ENCODE assay signal across 25 cellular contexts in the genomic region with DNA sequence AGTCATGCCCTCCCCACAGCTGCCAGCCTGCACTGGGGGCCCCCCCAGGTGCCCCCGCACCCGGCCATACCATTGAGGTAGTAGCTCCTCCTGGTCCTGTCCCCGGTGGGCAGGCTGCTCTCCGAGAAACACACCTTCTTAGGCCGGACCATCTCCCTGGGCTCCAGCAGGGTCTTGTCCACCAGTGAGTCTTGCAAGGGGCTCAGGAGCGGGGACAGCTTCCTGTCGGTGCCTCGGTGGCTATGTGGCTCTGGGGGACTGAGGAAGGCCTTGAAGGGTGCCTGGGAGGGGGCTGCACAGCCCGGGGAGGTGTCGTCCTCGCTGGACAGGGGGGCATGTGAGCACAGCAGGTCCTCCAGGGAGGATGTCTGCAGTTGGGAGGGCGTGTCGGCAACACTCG. TPM values are rescaled to one million over a fixed set of nuclear protein-coding genes. Genes with fewer than 3 reads are reported as not detected.
A peak's percentile ranks its signal among the peaks of the same experiment; 100 is the strongest.
DNase-seq lines count a peak whose midpoint lies in the region; ATAC-seq and TF ChIP-seq lines count a peak whose summit lies in the region.
"Had no signal": no experiment of that assay in that cellular context is flagged by ENCODE, and none has a peak within 500 bp of the region (broad histone marks: within the 10 kb centered on the region; RNA-seq: fewer than 3 reads in every experiment).

No MANE protein-coding gene starts in this region.

- H3K4me1 ChIP-seq in right atrium auricular region: no peaks in the 10 kb centered on the region
- no peaks in the 10 kb centered on the region for H3K4me1 ChIP-seq in colonic mucosa
- H3K4me1 ChIP-seq: BLaER1, tibial nerve had no signal

- no peak overlapping the region for H3K9ac ChIP-seq in colonic mucosa (ENCODE audit: low read depth in 2 of 2, low read length in 2 of 2)
- H3K9ac ChIP-seq: BLaER1 had no signal

- H3K27ac ChIP-seq in right atrium auricular region (no peak overlapping the region), colonic mucosa (no peak overlapping the region)
- H3K27ac ChIP-seq: BLaER1, heart left ventricle, HL-60, tibial nerve had no signal

- H3K4me3 ChIP-seq in right atrium auricular region: no peak overlapping the region
- H3K4me3 ChIP-seq in colonic mucosa: no peak overlapping the region
- H3K4me3 ChIP-seq: BLaER1, heart left ventricle, tibial nerve had no signal

- no peaks in the 10 kb centered on the region for H3K9me3 ChIP-seq in right atrium auricular region
- no peaks in the 10 kb centered on the region for H3K9me3 ChIP-seq in colonic mucosa
- H3K9me3 ChIP-seq: heart left ventricle had no signal

- intact Hi-C loops in left ventricle myocardium superior (cut with micrococcal nuclease) (no loop called here), colonic mucosa (cut with DNase I) (no loop called here)

- H3K27me3 ChIP-seq in right atrium auricular region (no peaks in the 10 kb centered on the region), colonic mucosa (no peaks in the 10 kb centered on the region)
- H3K27me3 ChIP-seq: BLaER1, heart left ventricle, tibial nerve had no signal

- peak; percentile 11 for DNase-seq in right atrium auricular region (ENCODE audit: low spot score)
- DNase-seq in left ventricle myocardium superior: no peak
- DNase-seq in colonic mucosa: peak; percentile 7
- no peak for DNase-seq in omental fat pad (ENCODE audit: low spot score)
- DNase-seq in superior temporal gyrus (ENCODE audit: extremely low spot score): no peak
- no peak for DNase-seq in AG08396 (ENCODE audit: low spot score)
- DNase-seq in cortex of kidney (lab: John Stamatoyannopoulos, UW): no peak
- DNase-seq in NK-92 treated with Interleukin-12 subunit alpha and Interleukin-12 subunit beta, amount 100 ng/mL, for 24 hours (lab: John Stamatoyannopoulos, UW): no peak
- DNase-seq: activated gamma-delta T cell treated with Interleukin-2 at 50 U/mL for 16 hours; Calu3; dermis blood vessel endothelial cell; HFFc6; NCI-H1092; NCI-H1930; NCI-H226; NCI-H748 treated with DMSO at 0.1 percent for 48 hours; OCI-M1; SHP77 treated with DMSO at 0.1 percent for 48 hours; stimulated activated CD4-positive, alpha-beta T cell treated with anti-CD3 and anti-CD28 coated beads, Interleukin-2, amount 100 ng/mL, for 24 hours; stimulated activated naive CD4-positive, alpha-beta T cell treated with Interleukin-2 at 50 U/mL for 16 hours had no signal

- ATAC-seq in left ventricle myocardium superior: no peak
- peak; percentile 23 for ATAC-seq in omental fat pad (ENCODE audit: low FRiP score)
- ATAC-seq: HepG2 had no signal

- no peaks in the 10 kb centered on the region for H3K36me3 ChIP-seq in right atrium auricular region
- H3K36me3 ChIP-seq in colonic mucosa: no peaks in the 10 kb centered on the region
- H3K36me3 ChIP-seq: BLaER1 had no signal

- no peak for TF ChIP-seq CTCF in right atrium auricular region (IDR thresholded peaks at IDR 0.05)
- TF ChIP-seq CTCF in colonic mucosa (IDR thresholded peaks at IDR 0.05): no peak
- no peak for TF ChIP-seq CTCF in omental fat pad (IDR thresholded peaks at IDR 0.05)

RNA-seq across cellular contexts. Expression of a gene that starts 12.9 kb away (rescaled TPM):
- total RNA-seq in right atrium auricular region (under 1 TPM in 1 of 2 donors, not detected in 1; 0.24 TPM), left ventricle myocardium superior (1.5 TPM), colonic mucosa (1 to 10 TPM in 1 of 2 donors, under 1 TPM in 1; 0.45 to 4.2 TPM), omental fat pad (not detected)

RNA-seq across cellular contexts. Expression of a gene that starts 16.0 kb away (rescaled TPM):
- total RNA-seq in right atrium auricular region: 10 to 100 TPM in 1 of 2 donors, 1 to 10 TPM in 1; 8.7 to 12.5 TPM
- 12.0 TPM for total RNA-seq in left ventricle myocardium superior
- 1 to 10 TPM; 6.2 to 6.9 TPM for total RNA-seq in colonic mucosa
- total RNA-seq in omental fat pad: 1 to 10 TPM in 3 of 4 donors, under 1 TPM in 1; 0.96 to 8.0 (median 2.8) TPM

Comparison
In these comparisons a context has a peak if more than half of its experiments do, and no peak if none do; other contexts are left out.
1. DNase-seq: peak in right atrium auricular region (single experiment) and colonic mucosa (single experiment); none in left ventricle myocardium superior (single experiment), omental fat pad (single experiment), superior temporal gyrus (single experiment), AG08396 (single experiment), cortex of kidney (single experiment) and NK-92 treated with Interleukin-12 subunit alpha and Interleukin-12 subunit beta, amount 100 ng/mL, for 24 hours (single experiment).